Comparison of ENCODE assay signal across 8 cellular contexts in the genomic region with DNA sequence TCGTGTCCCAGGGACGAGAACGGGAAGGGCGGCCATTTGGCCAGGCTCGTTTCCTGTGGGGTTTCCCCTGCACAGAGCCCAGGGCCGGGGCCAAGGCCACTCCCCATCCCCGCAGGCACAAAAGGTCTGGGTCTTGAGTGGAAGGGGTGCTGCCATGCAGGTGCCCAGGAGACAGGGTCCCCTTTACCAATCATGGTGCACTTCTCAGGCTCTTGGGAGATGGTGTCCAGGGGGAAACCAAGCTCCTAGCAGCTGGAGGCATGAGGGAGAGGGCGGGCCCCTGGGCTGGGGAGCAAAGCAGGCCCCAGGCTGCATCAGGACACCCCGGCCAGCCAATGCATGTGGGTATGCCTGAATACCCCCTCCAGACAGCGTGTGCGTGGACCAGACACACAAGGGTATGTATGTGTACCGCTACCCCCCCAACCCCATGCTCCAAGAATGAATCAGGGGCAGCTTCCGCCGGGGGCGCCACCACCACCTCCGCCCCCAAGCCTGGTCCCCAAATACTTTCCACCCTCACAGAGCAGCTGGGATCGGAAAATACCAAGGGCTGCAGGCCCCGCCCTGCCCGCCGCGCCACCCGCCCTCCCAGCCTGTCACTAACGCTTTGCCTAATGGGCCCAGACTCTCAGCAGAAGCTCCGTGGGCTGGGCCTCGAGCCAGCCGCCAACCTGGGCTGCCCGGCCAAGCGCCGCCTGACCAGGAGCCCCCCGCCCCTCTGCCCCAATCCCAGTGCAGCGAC. TPM values are rescaled to one million over a fixed set of nuclear protein-coding genes. Genes with fewer than 3 reads are reported as not detected.
DNase-seq lines count a peak whose midpoint lies in the region; TF ChIP-seq lines count a peak whose summit lies in the region.

No MANE protein-coding gene starts in this region.

- peak overlapping the region; percentile 64 for H3K27ac ChIP-seq in OCI-LY7 (ENCODE audit: low read depth, low read length, poor library complexity, severe bottlenecking)
- H3K27ac ChIP-seq in esophagus (ENCODE audit: low read depth in 2 of 2, low read length in 1 of 2) = peak overlapping the region; percentile 99
- peak overlapping the region; percentile 79 for H3K27ac ChIP-seq in substantia nigra (ENCODE audit: low read depth, low read length, poor library complexity, severe bottlenecking)

- no peaks in the 10 kb centered on the region for H3K9me2 ChIP-seq in OCI-LY7 (ENCODE audit: insufficient read depth, low read length)

- peaks cover 70% of the 10 kb centered on the region for H3K4me1 ChIP-seq in OCI-LY7 (ENCODE audit: insufficient read depth, low read length, poor library complexity, severe bottlenecking)
- H3K4me1 ChIP-seq in esophagus (ENCODE audit: control insufficient read depth in 2 of 2, insufficient read depth in 2 of 2, low read length in 1 of 2) = peaks cover 14 to 34% of the 10 kb centered on the region in 2 donors

- H4K20me1 ChIP-seq in OCI-LY7 (ENCODE audit: insufficient read depth, low read length) = no peaks in the 10 kb centered on the region

- no peaks in the 10 kb centered on the region for H3K9me3 Mint-ChIP-seq in nephron

- no peaks in the 10 kb centered on the region for H3K36me3 ChIP-seq in OCI-LY7 (ENCODE audit: insufficient read depth, low read length)
- H3K36me3 ChIP-seq in esophagus (ENCODE audit: control insufficient read depth in 2 of 2, insufficient read depth in 2 of 2, low read length in 1 of 2) = peaks cover 0 to 14% of the 10 kb centered on the region in 2 donors

- WGBS in esophagus, 2 donors = 1 to 10% methylated on average over 31 of the region's 31 CpGs

- CTCF ChIA-PET in OCI-LY7 (lab: Charles Lee; ENCODE audit: unreplicated experiment) = interaction anchor here (0.6 kb wide), 1 partner anchor 51 kb away, joined by 11 read pairs; no protein-coding TSS in a partner anchor

- H3K27ac Mint-ChIP-seq in nephron = peak overlapping the region in 2 of 3 experiments; percentile 35 to 37

- no peaks in the 10 kb centered on the region for H3K79me2 ChIP-seq in OCI-LY7 (ENCODE audit: insufficient read depth, low read depth, low read length)

- POLR2A ChIA-PET in OCI-LY7 (lab: Charles Lee) = interaction anchor here (0.7 to 1.4 kb wide), 2 partner anchors 44 to 297 kb away, joined by 3 read pairs; partner anchors contain the start of genes ASF1B and ZSWIM4

- peaks cover 12% of the 10 kb centered on the region for H3K4me1 Mint-ChIP-seq in nephron

- TF ChIP-seq CTCF in OCI-LY7 (conservative IDR thresholded peaks at IDR 0.05; ENCODE audit: low read length) (0 out of 2 replicates have a peak, but pooled peaks have one; percentile 24), nephron (IDR thresholded peaks at IDR 0.05; ENCODE audit: unreplicated experiment in 3 of 3) (no peak)

- H3K4me3 ChIP-seq in OCI-LY7 (ENCODE audit: low read depth, low read length, poor library complexity, severe bottlenecking) (peak overlapping the region; percentile 65), esophagus (ENCODE audit: low read depth in 1 of 2, low read length in 2 of 2) (peak overlapping the region; percentile 77 to 94)

- H3K36me3 Mint-ChIP-seq in nephron (ENCODE audit: low read depth) = no peaks in the 10 kb centered on the region

- intact Hi-C loops in OCI-LY7 (cut with micrococcal nuclease; ENCODE audit: unreplicated experiment) = loop anchor here (10.0 kb wide), 2 partner anchors 55 to 675 kb away; no protein-coding TSS in a partner anchor

- H3K9me3 ChIP-seq in OCI-LY7 (ENCODE audit: low read length) (no peaks in the 10 kb centered on the region), esophagus (ENCODE audit: control insufficient read depth in 2 of 2, insufficient read depth in 1 of 2, low read depth in 1 of 2, low read length in 1 of 2) (no peaks in the 10 kb centered on the region)

- no peaks in the 10 kb centered on the region for H3K27me3 ChIP-seq in esophagus (ENCODE audit: control insufficient read depth in 1 of 2, insufficient read depth in 2 of 2, low read length in 2 of 2)

- TSS peak; percentile 68 for BruUV-seq in OCI-LY7 (replicated peaks; lab: Mats Ljungman, UMichigan)

- peak overlapping the region in 2 of 3 experiments; percentile 60 to 61 for H3K4me3 Mint-ChIP-seq in nephron

- peak overlapping the region; percentile 76 for H3K4me2 ChIP-seq in OCI-LY7 (ENCODE audit: low read length)

- DNase-seq in GDM1 (lab: John Stamatoyannopoulos, UW) (peak; percentile 85), HCEC 1CT (peak; percentile 80), OCI-LY7 (ENCODE audit: low spot score) (peak; percentile 76), activated T-cell treated with anti-CD3 and anti-CD28 coated beads for 24 hours (ENCODE audit: low read depth) (peak; percentile 86), substantia nigra (lab: John Stamatoyannopoulos, UW) (peak in 27 of 49 donors; percentile 10 to 68 (median 37)), NCI-H2171 treated with DMSO at 0.1 percent for 48 hours (lab: John Stamatoyannopoulos, UW) (no peak)

- H2AFZ ChIP-seq in OCI-LY7 (ENCODE audit: low read length) = peak overlapping the region; percentile 74; the same call in 1 of the 2 replicates

- no peaks in the 10 kb centered on the region for H3K27me3 Mint-ChIP-seq in nephron (ENCODE audit: low read depth)

RNA-seq across cellular contexts. Expression of gene NANOS3, which starts 37.6 kb away (rescaled TPM):
- not detected in 2 replicates for total RNA-seq in OCI-LY7 (2014; rRNA removed; shearing (Covaris generic))
- not detected in 2 replicates for total RNA-seq in OCI-LY7 (2022)
- not detected for polyA plus RNA-seq in esophagus

RNA-seq across cellular contexts. Expression of gene ZSWIM4, which starts 44.1 kb away (rescaled TPM):
- total RNA-seq in OCI-LY7 (2014; rRNA removed; shearing (Covaris generic)) = 3.7 and 5.0 TPM in 2 replicates
- 10.8 and 13.4 TPM in 2 replicates for total RNA-seq in OCI-LY7 (2022)
- polyA plus RNA-seq in esophagus = 10 to 100 TPM; 10.1 to 17.0 TPM
